ENCODE assay signal across 1 cellular context in the genomic region with DNA sequence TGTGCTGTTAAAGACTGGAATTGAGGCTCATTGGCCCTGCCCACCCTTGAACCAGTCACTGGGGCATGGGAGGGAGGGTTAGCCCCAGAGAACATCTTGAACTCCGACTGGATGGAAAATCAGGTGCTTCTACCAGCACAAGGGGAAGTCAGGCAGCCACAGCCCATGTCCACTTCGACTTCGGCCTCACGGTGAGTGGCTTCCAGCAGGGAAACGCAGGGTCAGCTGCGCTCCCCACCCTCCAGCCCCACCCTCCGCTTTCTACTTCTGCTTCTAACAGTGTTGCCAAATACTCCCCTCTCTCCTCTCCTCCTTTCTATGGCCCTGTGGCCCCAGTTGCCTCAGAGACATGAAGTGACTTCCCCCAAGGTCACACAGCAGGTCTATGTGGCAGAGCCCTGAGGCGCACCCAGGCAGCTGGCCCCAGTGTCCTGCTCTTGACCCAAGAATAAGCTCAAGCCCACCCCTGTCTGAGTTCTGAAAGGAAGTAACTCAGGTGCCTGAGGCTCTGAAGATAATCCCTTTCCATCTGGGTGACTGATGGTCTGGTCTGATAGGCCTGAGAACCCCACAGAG.
TF ChIP-seq lines count a peak whose summit lies in the region.

No MANE protein-coding gene starts in this region.

TF ChIP-seq in GM23338, 12 proteins besides CTCF, POLR2A, EP300 and RAD21:
- TF ChIP-seq ZNF462 (CRISPR knock-in tag; IDR thresholded peaks at IDR 0.05): no peak
- TF ChIP-seq EZH2 (IDR thresholded peaks at IDR 0.05; ENCODE audit: low read depth, unreplicated experiment): no peak
- TF ChIP-seq ZNF331 (CRISPR knock-in tag; IDR thresholded peaks at IDR 0.05; ENCODE audit: low read depth): no peak
- no peak for TF ChIP-seq STAT1 (IDR thresholded peaks at IDR 0.05; ENCODE audit: unreplicated experiment)
- no peak for TF ChIP-seq NANOG (IDR thresholded peaks at IDR 0.05; ENCODE audit: borderline replicate concordance)
- TF ChIP-seq EZH2phosphoT487 (IDR thresholded peaks at IDR 0.05; ENCODE audit: unreplicated experiment): no peak
- no peak for TF ChIP-seq ETS1 (IDR thresholded peaks at IDR 0.05)
- TF ChIP-seq JUNB (IDR thresholded peaks at IDR 0.05; ENCODE audit: unreplicated experiment): no peak
- no peak for TF ChIP-seq CREB1 (CRISPR knock-in tag; IDR thresholded peaks at IDR 0.05; ENCODE audit: low read depth)
- TF ChIP-seq POLR2AphosphoS5 (IDR thresholded peaks at IDR 0.05; ENCODE audit: low read depth): no peak
- no peak for TF ChIP-seq ZNF114 (CRISPR knock-in tag; IDR thresholded peaks at IDR 0.05)
- TF ChIP-seq REST (IDR thresholded peaks at IDR 0.05; ENCODE audit: unreplicated experiment): no peak
